ENCODE assay signal across 8 cellular contexts in genomic region chr7:111741811-111742240, GRCh38.
DNase-seq lines count a peak whose midpoint lies in the region; TF ChIP-seq lines count a peak whose summit lies in the region.

No MANE protein-coding gene starts in this region.

- H3K9me3 ChIP-seq in A673 (ENCODE audit: low read depth, low read length, poor library complexity, severe bottlenecking) (no peaks in the 10 kb centered on the region), HEK293 (ENCODE audit: control insufficient read depth, insufficient read depth, low read depth, low read length) (no peaks in the 10 kb centered on the region)

- CTCF ChIA-PET in A673 (lab: Charles Lee) (interaction anchor here (1.1 kb wide), 1 partner anchor 112 kb away, joined by 4 read pairs; no protein-coding TSS in a partner anchor), HEK293 (lab: Yijun Ruan, JAX) (interaction anchor here (0.6 to 2.4 kb wide), 34 partner anchors 10 to 1773 kb away, joined by 3 to 21 read pairs (median 4); no protein-coding TSS in a partner anchor)

- H3K4me1 ChIP-seq in A673 (ENCODE audit: insufficient read depth, low read length, poor library complexity, severe bottlenecking) (no peaks in the 10 kb centered on the region), HEK293 (ENCODE audit: control insufficient read depth, insufficient read depth, low read length) (no peaks in the 10 kb centered on the region)

- BruUV-seq in A673 (replicated peaks; lab: Mats Ljungman, UMichigan): no TSS peak

- H3K4me3 ChIP-seq in A673 (ENCODE audit: low read depth, low read length, poor library complexity, severe bottlenecking) (no peak overlapping the region), GM12865 (ENCODE audit: low read depth, low read length) (no peak overlapping the region), HEK293 (ENCODE audit: low read depth, low read length) (no peak overlapping the region)

- intact Hi-C loops in A673 (cut with micrococcal nuclease; ENCODE audit: unreplicated experiment): loop anchor here (5.0 to 10.0 kb wide), 2 partner anchors 755 to 1153 kb away; no protein-coding TSS in a partner anchor

- TF ChIP-seq CTCF in A673 (conservative IDR thresholded peaks at IDR 0.05; ENCODE audit: low read depth, low read length): peak; percentile 81
- peak; percentile 61 for TF ChIP-seq CTCF in GM12865 (IDR thresholded peaks at IDR 0.05; ENCODE audit: insufficient read depth, low read depth, low read length, missing control alignments)
- TF ChIP-seq CTCF in HEK293 (tag by site-specific recombination; IDR thresholded peaks at IDR 0.05): peak; percentile 55; the same call in 1 of the 2 replicates

- H3K27me3 ChIP-seq in A673 (replicated peaks; ENCODE audit: insufficient read depth, low read depth, low read length, poor library complexity): no peaks in the 10 kb centered on the region

- POLR2A ChIA-PET in A673 (lab: Charles Lee; ENCODE audit: low non-redundant PET): no interaction called here
- POLR2A ChIA-PET in HEK293 (lab: Yijun Ruan, JAX): no interaction called here

- H3K36me3 ChIP-seq in A673 (ENCODE audit: insufficient read depth, low read length, poor library complexity, severe bottlenecking) (no peaks in the 10 kb centered on the region), HEK293 (ENCODE audit: control insufficient read depth in 2 of 2, insufficient read depth in 1 of 2, low read length in 2 of 2) (no peaks in the 10 kb centered on the region)

- peak; percentile 71 for DNase-seq in A673 (ENCODE audit: low spot score)
- peak; percentile 83 for DNase-seq in GM12865 (ENCODE audit: low read depth)
- peak; percentile 69 for DNase-seq in M059J (ENCODE audit: low read depth)
- peak; percentile 76 for DNase-seq in RPMI8226
- DNase-seq in caudate nucleus (lab: John Stamatoyannopoulos, UW): peak in 27 of 61 donors; percentile 9 to 82 (median 43)
- DNase-seq in kidney tubule cell (ENCODE audit: low spot score): peak; percentile 76
- peak; percentile 45 for DNase-seq in stimulated activated CD8-positive, alpha-beta memory T cell treated with anti-CD3 and anti-CD28 coated beads, Interleukin-4, amount 100 ng/mL, for 48 hours

- H3K27ac ChIP-seq in A673 (ENCODE audit: low read depth, low read length, poor library complexity, severe bottlenecking) (no peak overlapping the region), HEK293 (ENCODE audit: extremely low read depth, low read depth, low read length) (no peak overlapping the region), caudate nucleus (ENCODE audit: low read depth, low read length) (peak overlapping the region; percentile 46)

TF ChIP-seq in HEK293, 187 proteins besides CTCF, POLR2A, EP300 and RAD21:
- TF ChIP-seq ZNF654 (tag by site-specific recombination; IDR thresholded peaks at IDR 0.05; ENCODE audit: low read depth) (peak; percentile 95), ZNF2 (tag by site-specific recombination; IDR thresholded peaks at IDR 0.05) (peak; percentile 53; the same call in 1 of the 2 replicates), ZNF660 (tag by site-specific recombination; IDR thresholded peaks at IDR 0.05) (peak; percentile 53; the same call in 1 of the 2 replicates), FEZF1 (tag by site-specific recombination; IDR thresholded peaks at IDR 0.05) (no peak), ZNF501 (tag by site-specific recombination; IDR thresholded peaks at IDR 0.05) (no peak), PRDM1 (tag by site-specific recombination; IDR thresholded peaks at IDR 0.05) (peak; percentile 48; the same call in 1 of the 2 replicates)
- TF ChIP-seq, protein P1, sequence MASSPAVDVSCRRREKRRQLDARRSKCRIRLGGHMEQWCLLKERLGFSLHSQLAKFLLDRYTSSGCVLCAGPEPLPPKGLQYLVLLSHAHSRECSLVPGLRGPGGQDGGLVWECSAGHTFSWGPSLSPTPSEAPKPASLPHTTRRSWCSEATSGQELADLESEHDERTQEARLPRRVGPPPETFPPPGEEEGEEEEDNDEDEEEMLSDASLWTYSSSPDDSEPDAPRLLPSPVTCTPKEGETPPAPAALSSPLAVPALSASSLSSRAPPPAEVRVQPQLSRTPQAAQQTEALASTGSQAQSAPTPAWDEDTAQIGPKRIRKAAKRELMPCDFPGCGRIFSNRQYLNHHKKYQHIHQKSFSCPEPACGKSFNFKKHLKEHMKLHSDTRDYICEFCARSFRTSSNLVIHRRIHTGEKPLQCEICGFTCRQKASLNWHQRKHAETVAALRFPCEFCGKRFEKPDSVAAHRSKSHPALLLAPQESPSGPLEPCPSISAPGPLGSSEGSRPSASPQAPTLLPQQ (tag by site-specific recombination; IDR thresholded peaks at IDR 0.05): no peak
TF ChIP-seq in HEK293: peak in this region for 4.
